20 cellular contexts compared by ENCODE assay signal in genomic region chr7:113083132-113083833, GRCh38. TPM values are rescaled to one million over a fixed set of nuclear protein-coding genes. Genes with fewer than 3 reads are reported as not detected.
A peak's percentile ranks its signal among the peaks of the same experiment; 100 is the strongest.
DNase-seq lines count a peak whose midpoint lies in the region; ATAC-seq and TF ChIP-seq lines count a peak whose summit lies in the region.
"Had no signal": no experiment of that assay in that cellular context is flagged by ENCODE, and none has a peak within 500 bp of the region (broad histone marks: within the 10 kb centered on the region; RNA-seq: fewer than 3 reads in every experiment).

No MANE protein-coding gene starts in this region.

- H3K36me3 ChIP-seq in aorta (ENCODE audit: control insufficient read depth in 1 of 2, insufficient read depth in 2 of 2, low read length in 1 of 2), result no peaks in the 10 kb centered on the region
- H3K36me3 ChIP-seq: brain microvascular endothelial cell, gastroesophageal sphincter, suprapubic skin had no signal

- H3K9me3 ChIP-seq in aorta (ENCODE audit: control insufficient read depth, low read length), result no peaks in the 10 kb centered on the region
- H3K9me3 ChIP-seq: gastroesophageal sphincter, suprapubic skin had no signal

- peak in 25 of 42 donors; percentile 7 to 76 (median 29) for DNase-seq in head of caudate nucleus
- DNase-seq in NOMO-1 treated with DMSO at 0.1 percent for 48 hours (lab: John Stamatoyannopoulos, UW; ENCODE audit: unreplicated experiment), result no peak
- no peak for DNase-seq in aorta
- no peak for DNase-seq in erythroblast (lab: John Stamatoyannopoulos, UW)
- DNase-seq: activated CD4-positive, alpha-beta T cell treated with anti-CD3 and anti-CD28 coated beads, Interleukin-2, amount 50 U/mL, for 4 hours; activated effector memory CD4-positive, alpha-beta T cell treated with anti-CD3 and anti-CD28 coated beads, Interleukin-2, amount 50 U/mL, for 16 hours; brain microvascular endothelial cell; endodermal cell; GOT3; left colon; naive B cell; NCI-H2107 had no signal

- no peaks in the 10 kb centered on the region for H3K4me1 ChIP-seq in aorta (ENCODE audit: control insufficient read depth in 1 of 2, insufficient read depth in 2 of 2, low read length in 2 of 2)

- intact Hi-C loops in head of caudate nucleus (cut with DNase I), result no loop called here
- intact Hi-C loops in aorta (cut with DNase I), result no loop called here

- H3K27ac ChIP-seq in aorta (ENCODE audit: low read depth in 1 of 2, low read length in 2 of 2), result no peak overlapping the region
- H3K27ac ChIP-seq: brain microvascular endothelial cell, gastroesophageal sphincter, suprapubic skin had no signal

- ATAC-seq in GM18868 (IDR thresholded peaks at IDR 0.05; ENCODE audit: unreplicated experiment) (peak; percentile 45), GM21576 (IDR thresholded peaks at IDR 0.05; ENCODE audit: unreplicated experiment) (peak; percentile 59), HG03432 (IDR thresholded peaks at IDR 0.05; ENCODE audit: unreplicated experiment) (peak; percentile 63), HG02610 (IDR thresholded peaks at IDR 0.05; ENCODE audit: unreplicated experiment) (no peak), aorta (ENCODE audit: low FRiP score) (no peak)
- ATAC-seq: gastroesophageal sphincter, left colon had no signal

- no peaks in the 10 kb centered on the region for H3K27me3 ChIP-seq in aorta (ENCODE audit: control insufficient read depth in 1 of 2, insufficient read depth in 2 of 2, low read length in 1 of 2)
- H3K27me3 ChIP-seq: brain microvascular endothelial cell, suprapubic skin had no signal

- 91 to 96% methylated on average over 1 of the region's 1 CpG for WGBS in aorta, 2 donors

- H3K4me3 ChIP-seq in aorta (ENCODE audit: low read length in 2 of 2), result no peak overlapping the region
- H3K4me3 ChIP-seq: gastroesophageal sphincter, suprapubic skin had no signal

- no peak for TF ChIP-seq POLR2A in erythroblast (IDR thresholded peaks at IDR 0.05; ENCODE audit: low read length)

RNA-seq across cellular contexts. Expression of gene GPR85, which starts 3.3 kb away (rescaled TPM):
- total RNA-seq in aorta, result 1 to 10 TPM in 1 of 2 donors, under 1 TPM in 1; 0.32 to 2.5 TPM
- 1 to 10 TPM in 1 of 2 donors, under 1 TPM in 1; 0.49 to 3.4 TPM for polyA plus RNA-seq in aorta
- total RNA-seq: OCI-LY7; T-helper 1 cell treated with Interleukin-12 subunit alpha and Interleukin-12 subunit beta and Interleukin-4 antibody, amounts not matched to agents 30 ng/mL and 1 ng/mL, for 36 hours had no signal

RNA-seq across cellular contexts. Expression of gene SMIM30, which starts 35.1 kb away (rescaled TPM):
- 10 to 100 TPM; 31.6 to 33.5 TPM for total RNA-seq in aorta
- polyA plus RNA-seq in aorta, result 100 to 1,000 TPM in 1 of 2 donors, 10 to 100 TPM in 1; 52.3 to 102 TPM

Comparison
In these comparisons a context has a peak if more than half of its experiments do, and no peak if none do; other contexts are left out.
1. ATAC-seq: peak in GM18868 (single experiment), GM21576 (single experiment) and HG03432 (single experiment); none in HG02610 (single experiment) and aorta (single experiment).
2. DNase-seq: peak in head of caudate nucleus (25 of 42); none in NOMO-1 treated with DMSO at 0.1 percent for 48 hours (single experiment), aorta (0 of 2) and erythroblast (0 of 2).